22 cellular contexts compared by ENCODE assay signal in genomic region chr9:3569529-3569928, GRCh38. TPM values are rescaled to one million over a fixed set of nuclear protein-coding genes. Genes with fewer than 3 reads are reported as not detected.
DNase-seq lines count a peak whose midpoint lies in the region; ATAC-seq and TF ChIP-seq lines count a peak whose summit lies in the region.
"Had no signal": no experiment of that assay in that cellular context is flagged by ENCODE, and none has a peak within 500 bp of the region (broad histone marks: within the 10 kb centered on the region; RNA-seq: fewer than 3 reads in every experiment).

No MANE protein-coding gene starts in this region.

- TF ChIP-seq CTCF in natural killer cell (IDR thresholded peaks at IDR 0.05), result no peak
- no peak for TF ChIP-seq CTCF in MM.1S (IDR thresholded peaks at IDR 0.05; ENCODE audit: low read length)
- TF ChIP-seq CTCF in type B pancreatic cell (conservative IDR thresholded peaks at IDR 0.05), result no peak

- H3K9me3 Mint-ChIP-seq in natural killer cell, result no peaks in the 10 kb centered on the region
- H3K9me3 Mint-ChIP-seq in natural killer cell treated with Interleukin-12 subunit alpha and Interleukin-12 subunit beta and Interleukin-15 and Interleukin-18, amount 100 ng/mL, for 72 hours, result no peaks in the 10 kb centered on the region
- no peaks in the 10 kb centered on the region for H3K9me3 Mint-ChIP-seq in activated T-helper 17 cell treated with anti-CD3 and anti-CD28 coated beads, Interleukin-2, amount 50 U/mL, for 72 hours
- H3K9me3 Mint-ChIP-seq in type B pancreatic cell, result no peaks in the 10 kb centered on the region
- H3K9me3 Mint-ChIP-seq: CD8-positive, alpha-beta T cell; IgD-negative memory B cell had no signal

- no peak overlapping the region for H2AFZ ChIP-seq in MM.1S (ENCODE audit: low read length)

- ATAC-seq in natural killer cell (peak in 1 of 3 donors; percentile 34), GM21390 (IDR thresholded peaks at IDR 0.05; ENCODE audit: unreplicated experiment) (no peak)
- no peak for ATAC-seq in natural killer cell treated with Interleukin-12 subunit alpha and Interleukin-12 subunit beta and Interleukin-15 and Interleukin-18, amount 100 ng/mL, for 72 hours
- ATAC-seq in activated T-helper 17 cell treated with anti-CD3 and anti-CD28 coated beads, Interleukin-2, amount 50 U/mL, for 72 hours (replicated peaks), result peak; percentile 60
- ATAC-seq: CD8-positive, alpha-beta T cell; Panc1 had no signal

- H3K9me2 ChIP-seq in MM.1S (replicated peaks; ENCODE audit: insufficient read depth, low read length), result no peaks in the 10 kb centered on the region

- no peaks in the 10 kb centered on the region for H3K79me2 ChIP-seq in MM.1S (ENCODE audit: low read length)

- 0 out of 2 replicates have a peak, but pooled peaks cover 3% of the 10 kb centered on the region for H3K4me1 ChIP-seq in MM.1S (ENCODE audit: low read length)
- H3K4me1 ChIP-seq: Caco-2 had no signal

- no peaks in the 10 kb centered on the region for H3K27me3 ChIP-seq in MM.1S (replicated peaks; ENCODE audit: insufficient read depth, low read length)

- H3K4me1 Mint-ChIP-seq in natural killer cell (peaks cover 5 to 12% of the 10 kb centered on the region in 2 donors), type B pancreatic cell (ENCODE audit: unreplicated experiment) (no peaks in the 10 kb centered on the region)
- peaks cover 5 to 11% of the 10 kb centered on the region in 2 donors for H3K4me1 Mint-ChIP-seq in natural killer cell treated with Interleukin-12 subunit alpha and Interleukin-12 subunit beta and Interleukin-15 and Interleukin-18, amount 100 ng/mL, for 72 hours (ENCODE audit: low read depth in 2 of 2)
- H3K4me1 Mint-ChIP-seq in activated T-helper 17 cell treated with anti-CD3 and anti-CD28 coated beads, Interleukin-2, amount 50 U/mL, for 72 hours, result no peaks in the 10 kb centered on the region
- H3K4me1 Mint-ChIP-seq: IgD-negative memory B cell had no signal

- H3K27me3 Mint-ChIP-seq in natural killer cell (ENCODE audit: low read depth in 2 of 2), result no peaks in the 10 kb centered on the region
- no peaks in the 10 kb centered on the region for H3K27me3 Mint-ChIP-seq in natural killer cell treated with Interleukin-12 subunit alpha and Interleukin-12 subunit beta and Interleukin-15 and Interleukin-18, amount 100 ng/mL, for 72 hours
- H3K27me3 Mint-ChIP-seq in activated T-helper 17 cell treated with anti-CD3 and anti-CD28 coated beads, Interleukin-2, amount 50 U/mL, for 72 hours, result no peaks in the 10 kb centered on the region
- no peaks in the 10 kb centered on the region for H3K27me3 Mint-ChIP-seq in type B pancreatic cell
- H3K27me3 Mint-ChIP-seq: IgD-negative memory B cell had no signal

- H3K4me2 ChIP-seq in MM.1S (ENCODE audit: low read depth, low read length), result no peak overlapping the region

- H4K20me1 ChIP-seq in MM.1S (ENCODE audit: insufficient read depth, low read length), result no peaks in the 10 kb centered on the region

- no peaks in the 10 kb centered on the region for H3K9me3 ChIP-seq in MM.1S (replicated peaks; ENCODE audit: insufficient read depth, low read length)
- H3K9me3 ChIP-seq: Caco-2 had no signal

- no peak overlapping the region for H3K4me3 Mint-ChIP-seq in natural killer cell
- H3K4me3 Mint-ChIP-seq in natural killer cell treated with Interleukin-12 subunit alpha and Interleukin-12 subunit beta and Interleukin-15 and Interleukin-18, amount 100 ng/mL, for 72 hours, result no peak overlapping the region
- H3K4me3 Mint-ChIP-seq in activated T-helper 17 cell treated with anti-CD3 and anti-CD28 coated beads, Interleukin-2, amount 50 U/mL, for 72 hours, result no peak overlapping the region
- H3K4me3 Mint-ChIP-seq in type B pancreatic cell, result no peak overlapping the region
- H3K4me3 Mint-ChIP-seq: CD8-positive, alpha-beta T cell; IgD-negative memory B cell had no signal

- H3K36me3 Mint-ChIP-seq in natural killer cell (no peaks in the 10 kb centered on the region), type B pancreatic cell (no peaks in the 10 kb centered on the region)
- H3K36me3 Mint-ChIP-seq in natural killer cell treated with Interleukin-12 subunit alpha and Interleukin-12 subunit beta and Interleukin-15 and Interleukin-18, amount 100 ng/mL, for 72 hours, result no peaks in the 10 kb centered on the region
- H3K36me3 Mint-ChIP-seq in activated T-helper 17 cell treated with anti-CD3 and anti-CD28 coated beads, Interleukin-2, amount 50 U/mL, for 72 hours (ENCODE audit: low read depth), result no peaks in the 10 kb centered on the region

- no peak overlapping the region for H3K4me3 ChIP-seq in MM.1S (ENCODE audit: low read length)

- H3K9ac ChIP-seq in MM.1S (ENCODE audit: low read length), result no peak overlapping the region

- H3F3A ChIP-seq in MM.1S (ENCODE audit: insufficient read depth, low read length), result no peaks in the 10 kb centered on the region

- H3K27ac ChIP-seq in MM.1S (ENCODE audit: low read length), result no peak overlapping the region
- H3K27ac ChIP-seq: HL-60 had no signal

- H3K36me3 ChIP-seq in MM.1S (replicated peaks; ENCODE audit: insufficient read depth, low read length), result no peaks in the 10 kb centered on the region

- intact Hi-C loops in natural killer cell (cut with micrococcal nuclease), result no loop called here

- DNase-seq in natural killer cell, result no peak
- no peak for DNase-seq in natural killer cell treated with Interleukin-12 subunit alpha and Interleukin-12 subunit beta and Interleukin-15 and Interleukin-18, amount 100 ng/mL, for 72 hours (ENCODE audit: low spot score)
- DNase-seq in MM.1S, result peak; percentile 28
- no peak for DNase-seq in type B pancreatic cell (ENCODE audit: extremely low spot score, unreplicated experiment)
- DNase-seq in occipital lobe (lab: John Stamatoyannopoulos, UW), result no peak
- DNase-seq: C1 segment of cervical spinal cord; Caco-2; CD8-positive, alpha-beta T cell; GOT3; HCEC 1CT; NCI-H1092 treated with DMSO at 0.1 percent for 48 hours; NCI-H1436; NCI-H187 treated with DMSO at 0.1 percent for 48 hours; NCI-H446; NCI-H526; NCI-H82; SHP77 treated with DMSO at 0.1 percent for 48 hours had no signal

- H3K27ac Mint-ChIP-seq in natural killer cell (peak overlapping the region; percentile 26 to 61), type B pancreatic cell (no peak overlapping the region)
- no peak overlapping the region for H3K27ac Mint-ChIP-seq in natural killer cell treated with Interleukin-12 subunit alpha and Interleukin-12 subunit beta and Interleukin-15 and Interleukin-18, amount 100 ng/mL, for 72 hours
- no peak overlapping the region for H3K27ac Mint-ChIP-seq in activated T-helper 17 cell treated with anti-CD3 and anti-CD28 coated beads, Interleukin-2, amount 50 U/mL, for 72 hours
- H3K27ac Mint-ChIP-seq: CD8-positive, alpha-beta T cell; IgD-negative memory B cell had no signal

RNA-seq across cellular contexts. Expression of gene RFX3, which starts 43.7 kb away (rescaled TPM):
- total RNA-seq in natural killer cell (10 to 100 TPM; 24.0 to 30.6 (median 30.0) TPM), type B pancreatic cell (ENCODE audit: low replicate concordance) (22.4 and 42.5 TPM in 2 replicates), occipital lobe (71.4 TPM)
- 10 to 100 TPM; 17.2 to 22.5 TPM for total RNA-seq in natural killer cell treated with Interleukin-12 subunit alpha and Interleukin-12 subunit beta and Interleukin-15 and Interleukin-18, amount 100 ng/mL, for 72 hours
- total RNA-seq in activated T-helper 17 cell treated with anti-CD3 and anti-CD28 coated beads, Interleukin-2, amount 50 U/mL, for 72 hours, result 10 to 100 TPM in 1 of 2 donors, 1 to 10 TPM in 1; 8.7 to 19.8 TPM

Comparison
In these comparisons a context has a peak if more than half of its experiments do, and no peak if none do; other contexts are left out.
1. H3K27ac Mint-ChIP-seq: peak in natural killer cell (2 of 2); none in natural killer cell treated with Interleukin-12 subunit alpha and Interleukin-12 subunit beta and Interleukin-15 and Interleukin-18, amount 100 ng/mL, for 72 hours (0 of 2), activated T-helper 17 cell treated with anti-CD3 and anti-CD28 coated beads, Interleukin-2, amount 50 U/mL, for 72 hours (single experiment) and type B pancreatic cell (single experiment).